20 cellular contexts compared by ENCODE assay signal in genomic region chr7:33299425-33299824, GRCh38.
"Had no signal": no experiment of that assay in that cellular context is flagged by ENCODE, and none has a peak within 500 bp of the region (broad histone marks: within the 10 kb centered on the region; RNA-seq: fewer than 3 reads in every experiment).

No MANE protein-coding gene starts in this region.

- DNase-seq: hippocampal formation; left colon; left lung; lower lobe of right lung; mammary epithelial cell; mesenchymal stem cell; naive thymus-derived CD8-positive, alpha-beta T cell; nucleus accumbens; right lobe of liver; stimulated activated CD4-positive, alpha-beta T cell treated with anti-CD3 and anti-CD28 coated beads, Interleukin-12 subunit alpha, Interleukin-12 subunit beta, amount 100 ng/mL, for 4 hours; stimulated activated CD4-positive, alpha-beta T cell treated with anti-CD3 and anti-CD28 coated beads, Interleukin-15, amount 100 ng/mL, for 24 hours; stimulated activated CD4-positive, alpha-beta T cell treated with anti-CD3 and anti-CD28 coated beads, Interleukin-2, amount 100 ng/mL, for 24 hours; stimulated activated CD4-positive, alpha-beta T cell treated with anti-CD3 and anti-CD28 coated beads, Interleukin-4, amount 100 ng/mL, for 1 hour; stimulated activated naive B cell treated with anti-CD40 and anti-IgM and Interleukin-4, amounts not matched to agents 10 μg/mL and 1 μg/mL and 100 μg/mL, for 72 hours; uterus had no signal

- FAIRE-seq: keratinocyte had no signal

- H3K9ac ChIP-seq: parathyroid adenoma had no signal

- H3K9me3 ChIP-seq: right lobe of liver had no signal

- H3K36me3 ChIP-seq: lower lobe of right lung, right atrium auricular region, right lobe of liver, uterus had no signal

- H3K27ac ChIP-seq: left lung, lower lobe of right lung, parathyroid adenoma, right atrium auricular region, right lobe of liver, suprapubic skin, tibial nerve, uterus had no signal

- H3K4me1 ChIP-seq: left lung, lower lobe of right lung, parathyroid adenoma, right atrium auricular region, right lobe of liver, suprapubic skin, tibial nerve, uterus had no signal

- H3K4me3 ChIP-seq: left lung, lower lobe of right lung, right atrium auricular region, right lobe of liver, suprapubic skin, tibial nerve, uterus had no signal
